In the genomic region with DNA sequence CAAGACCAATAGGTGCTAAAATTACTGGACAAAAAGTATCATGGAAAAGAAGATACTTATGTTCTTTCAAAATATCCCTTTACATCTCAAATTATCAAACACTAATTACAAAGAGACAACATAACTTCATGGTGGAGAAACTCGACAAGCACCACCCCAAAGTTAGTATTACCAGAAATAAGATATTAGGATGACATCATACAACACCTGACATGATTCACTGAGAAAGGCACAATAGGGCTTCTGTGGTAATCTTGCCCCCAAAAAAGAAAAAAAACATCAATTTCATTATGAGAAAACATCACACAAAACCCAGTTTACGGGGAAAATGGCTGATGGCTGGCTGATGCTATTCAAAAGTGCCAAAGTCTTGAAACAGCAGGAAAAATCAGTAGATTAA, we compare ENCODE assay signal across 9 cellular contexts.
"Had no signal": no experiment of that assay in that cellular context is flagged by ENCODE, and none has a peak within 500 bp of the region (broad histone marks: within the 10 kb centered on the region; RNA-seq: fewer than 3 reads in every experiment).

No MANE protein-coding gene starts in this region.

- H3K36me3 ChIP-seq: HAP-1 had no signal

- H3K27ac ChIP-seq: GM23248, HL-60 had no signal

- ATAC-seq: HCT116, K562 had no signal

- H3K9me3 ChIP-seq: HAP-1 had no signal

- H3K9ac ChIP-seq: GM23248 had no signal

- H3K4me3 ChIP-seq: GM23248, HAP-1, K562 had no signal

- DNase-seq: GM23248, GOT3, H7, HFFc6, IMR-90 had no signal

- H3K4me1 ChIP-seq: HAP-1 had no signal

- H2AFZ ChIP-seq: GM23248 had no signal

- FAIRE-seq: K562 had no signal
